In the genomic region with DNA sequence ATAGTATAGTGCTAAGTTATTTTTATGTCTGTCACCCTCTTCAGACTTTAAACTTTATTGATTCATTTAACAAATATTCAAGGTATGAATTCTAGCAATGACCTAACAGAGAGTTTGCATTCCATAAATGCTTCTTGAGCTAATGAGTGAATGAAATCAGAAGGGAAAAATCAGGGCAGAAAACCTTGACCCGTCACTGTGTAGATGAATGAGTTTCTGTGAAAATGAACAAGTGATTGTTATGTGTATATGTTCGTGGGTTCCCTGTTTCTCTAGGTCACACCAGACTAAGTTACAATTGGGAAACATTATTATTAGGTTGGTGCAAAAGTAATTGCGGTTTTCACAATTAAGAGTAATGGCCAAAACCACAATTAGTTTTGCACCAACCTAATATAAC, we compare ENCODE assay signal across 12 cellular contexts. TPM values are rescaled to one million over a fixed set of nuclear protein-coding genes. Genes with fewer than 3 reads are reported as not detected.
A peak's percentile ranks its signal among the peaks of the same experiment; 100 is the strongest.
DNase-seq lines count a peak whose midpoint lies in the region; ATAC-seq and TF ChIP-seq lines count a peak whose summit lies in the region.
"Had no signal": no experiment of that assay in that cellular context is flagged by ENCODE, and none has a peak within 500 bp of the region (broad histone marks: within the 10 kb centered on the region; RNA-seq: fewer than 3 reads in every experiment).

No MANE protein-coding gene starts in this region.

- H3K9ac ChIP-seq in mesendoderm (ENCODE audit: low read length), result no peak overlapping the region

- H3K4me3 Mint-ChIP-seq in CD4-positive, CD25-positive, alpha-beta regulatory T cell, result peak overlapping the region in 3 of 4 donors; percentile 55 to 87 (median 72)
- H3K4me3 Mint-ChIP-seq in activated B cell treated with CpG ODN at 0.5 μM for 24 hours (no peak overlapping the region), CD14-positive monocyte (no peak overlapping the region)

- WGBS in mesendoderm (ENCODE audit: extremely low coverage, insufficient coverage, low lambda C conversion rate), result no CpG with 5 or more reads among the region's 3 CpGs
- 59 to 66% methylated on average over 3 of the region's 3 CpGs for WGBS in heart right ventricle, 2 donors

- no peak overlapping the region for H2BK15ac ChIP-seq in mesendoderm (replicated peaks; ENCODE audit: low read depth)

- no peak overlapping the region for H3K56ac ChIP-seq in mesendoderm (ENCODE audit: low read length)

- no peak overlapping the region for H2AK5ac ChIP-seq in mesendoderm (ENCODE audit: low read length)

- H3K18ac ChIP-seq in mesendoderm (ENCODE audit: low read length), result no peak overlapping the region

- POLR2A ChIA-PET in activated B cell treated with CpG ODN at 0.5 μM for 24 hours (lab: Charles Lee), result interaction anchor here (0.6 to 1.7 kb wide), 6 partner anchors 12 to 30 kb away, joined by 3 to 9 read pairs (median 4); a partner anchor contains a TSS

- peaks cover 48 to 97% (median 73%) of the 10 kb centered on the region in 4 donors for H3K4me1 Mint-ChIP-seq in CD4-positive, CD25-positive, alpha-beta regulatory T cell
- H3K4me1 Mint-ChIP-seq in activated B cell treated with CpG ODN at 0.5 μM for 24 hours (peaks cover 91% of the 10 kb centered on the region), CD14-positive monocyte (peaks cover 56% of the 10 kb centered on the region)

- no peak for ATAC-seq in CD4-positive, CD25-positive, alpha-beta regulatory T cell (ENCODE audit: low read depth in 2 of 2)
- ATAC-seq in GM21786 (IDR thresholded peaks at IDR 0.05; ENCODE audit: unreplicated experiment) (peak; percentile 1), activated B cell treated with CpG ODN at 0.5 μM for 24 hours (ENCODE audit: low read depth) (no peak), heart right ventricle (no peak)

- no peak overlapping the region for H3K23ac ChIP-seq in mesendoderm (ENCODE audit: low read length)

- H3K9me3 Mint-ChIP-seq in CD4-positive, CD25-positive, alpha-beta regulatory T cell, result no peaks in the 10 kb centered on the region
- H3K9me3 Mint-ChIP-seq in activated B cell treated with CpG ODN at 0.5 μM for 24 hours (no peaks in the 10 kb centered on the region), CD14-positive monocyte (no peaks in the 10 kb centered on the region)

- H3K36me3 Mint-ChIP-seq in CD4-positive, CD25-positive, alpha-beta regulatory T cell, result peaks cover 26% of the 10 kb centered on the region
- H3K36me3 Mint-ChIP-seq in activated B cell treated with CpG ODN at 0.5 μM for 24 hours (ENCODE audit: low read depth) (peaks cover 42% of the 10 kb centered on the region), CD14-positive monocyte (peaks cover 36 to 49% of the 10 kb centered on the region in 2 donors)

- intact Hi-C loops in activated B cell treated with CpG ODN at 0.5 μM for 24 hours (cut with micrococcal nuclease), result no loop called here
- intact Hi-C loops in heart right ventricle (cut with DNase I), result no loop called here
- intact Hi-C loops in CD14-positive monocyte (cut with micrococcal nuclease), result no loop called here

- H3K4me1 ChIP-seq in CD4-positive, CD25-positive, alpha-beta regulatory T cell (ENCODE audit: control insufficient read depth, insufficient read depth, low read length, poor library complexity, severe bottlenecking), result peaks cover 68% of the 10 kb centered on the region
- H3K4me1 ChIP-seq in mesendoderm (ENCODE audit: control insufficient read depth, low read depth, low read length), result no peaks in the 10 kb centered on the region
- H3K4me1 ChIP-seq in heart right ventricle, result peaks cover 0 to 49% (median 0%) of the 10 kb centered on the region in 9 donors

- H3K27me3 ChIP-seq in CD4-positive, CD25-positive, alpha-beta regulatory T cell (ENCODE audit: control insufficient read depth, insufficient read depth, low read length), result no peaks in the 10 kb centered on the region
- H3K27me3 ChIP-seq in mesendoderm (ENCODE audit: insufficient read depth, low read length, poor library complexity) (no peaks in the 10 kb centered on the region), heart right ventricle (no peaks in the 10 kb centered on the region)

- TF ChIP-seq CTCF in activated B cell treated with CpG ODN at 0.5 μM for 24 hours (IDR thresholded peaks at IDR 0.05), result no peak
- no peak for TF ChIP-seq CTCF in heart right ventricle (IDR thresholded peaks at IDR 0.05)
- no peak for TF ChIP-seq CTCF in CD14-positive monocyte (IDR thresholded peaks at IDR 0.05)

- H4K5ac ChIP-seq in mesendoderm (ENCODE audit: low read length), result no peak overlapping the region

- peak overlapping the region; percentile 69 for H3K4me3 ChIP-seq in CD4-positive, CD25-positive, alpha-beta regulatory T cell (ENCODE audit: low read depth, low read length)
- H3K4me3 ChIP-seq in mesendoderm (ENCODE audit: low read length) (no peak overlapping the region), heart right ventricle (no peak overlapping the region)
- H3K4me3 ChIP-seq: thoracic aorta had no signal

- no peaks in the 10 kb centered on the region for H3K9me3 ChIP-seq in CD4-positive, CD25-positive, alpha-beta regulatory T cell (ENCODE audit: control insufficient read depth in 2 of 2, low read length in 2 of 2)
- no peaks in the 10 kb centered on the region for H3K9me3 ChIP-seq in heart right ventricle
- H3K9me3 ChIP-seq: thoracic aorta had no signal

- H2BK5ac ChIP-seq in mesendoderm (ENCODE audit: low read length), result no peak overlapping the region

- peaks cover 14% of the 10 kb centered on the region for H3K36me3 ChIP-seq in CD4-positive, CD25-positive, alpha-beta regulatory T cell (ENCODE audit: control insufficient read depth, insufficient read depth, low read length)
- H3K36me3 ChIP-seq in mesendoderm (ENCODE audit: control insufficient read depth, insufficient read depth, low read length) (no peaks in the 10 kb centered on the region), heart right ventricle (no peaks in the 10 kb centered on the region)
- H3K36me3 ChIP-seq: thoracic aorta had no signal

- peak overlapping the region; percentile 48 to 97 (median 91) for H3K27ac Mint-ChIP-seq in CD4-positive, CD25-positive, alpha-beta regulatory T cell
- H3K27ac Mint-ChIP-seq in activated B cell treated with CpG ODN at 0.5 μM for 24 hours (peak overlapping the region; percentile 85), CD14-positive monocyte (no peak overlapping the region)

- H3K4me2 ChIP-seq in mesendoderm (ENCODE audit: low read length), result no peak overlapping the region

- CTCF ChIA-PET in activated B cell treated with CpG ODN at 0.5 μM for 24 hours (lab: Charles Lee), result interaction anchor here (0.6 to 1.0 kb wide), 2 partner anchors 11 to 57 kb away, joined by 3 read pairs; no protein-coding TSS in a partner anchor

- H2BK120ac ChIP-seq in mesendoderm (ENCODE audit: low read depth, low read length), result no peak overlapping the region

- H4K8ac ChIP-seq in mesendoderm (ENCODE audit: low read depth, low read length), result no peak overlapping the region

- H3K27me3 Mint-ChIP-seq in CD4-positive, CD25-positive, alpha-beta regulatory T cell, result no peaks in the 10 kb centered on the region
- H3K27me3 Mint-ChIP-seq in activated B cell treated with CpG ODN at 0.5 μM for 24 hours (no peaks in the 10 kb centered on the region), CD14-positive monocyte (ENCODE audit: low read depth in 3 of 3) (no peaks in the 10 kb centered on the region)

- H3K79me2 ChIP-seq in mesendoderm (ENCODE audit: control insufficient read depth, insufficient read depth, low read length), result no peaks in the 10 kb centered on the region

- H3K27ac ChIP-seq in CD4-positive, CD25-positive, alpha-beta regulatory T cell (ENCODE audit: insufficient read depth, low read length, poor library complexity, severe bottlenecking), result peak overlapping the region; percentile 70
- H3K27ac ChIP-seq in mesendoderm (ENCODE audit: low read depth, low read length) (no peak overlapping the region), heart right ventricle (no peak overlapping the region)
- H3K27ac ChIP-seq: thoracic aorta had no signal

- no peak for DNase-seq in CD4-positive, CD25-positive, alpha-beta regulatory T cell
- DNase-seq in activated B cell treated with CpG ODN at 0.5 μM for 24 hours (no peak), mesendoderm (peak; percentile 23), DMS 273 treated with DMSO at 0.1 percent for 48 hours (lab: John Stamatoyannopoulos, UW) (no peak), heart right ventricle (no peak), HPDE6-E6E7 (ENCODE audit: extremely low spot score) (no peak), CD14-positive monocyte (ENCODE audit: low spot score) (no peak)
- DNase-seq: activated CD4-positive, CD25-positive, alpha-beta regulatory T cell had no signal

- H3K4ac ChIP-seq in mesendoderm (ENCODE audit: low read depth, low read length), result no peak overlapping the region

- no peaks in the 10 kb centered on the region for H3K79me1 ChIP-seq in mesendoderm (ENCODE audit: low read length)

RNA-seq across cellular contexts. Expression of a gene that starts 30.1 kb away (rescaled TPM):
- total RNA-seq in CD4-positive, CD25-positive, alpha-beta regulatory T cell, result 86.4 TPM
- 10 to 100 TPM; 44.1 to 56.0 (median 50.3) TPM for polyA plus RNA-seq in CD4-positive, CD25-positive, alpha-beta regulatory T cell
- total RNA-seq in activated B cell treated with CpG ODN at 0.5 μM for 24 hours, result 79.1 and 85.5 TPM in 2 replicates
- polyA plus RNA-seq in mesendoderm (2013, experiment 1 of 2), result 0.11 TPM
- polyA plus RNA-seq in mesendoderm (2013, experiment 2 of 2), result 0.06 TPM
- 10 to 100 TPM in 1 of 10 donors, 1 to 10 TPM in 7, under 1 TPM in 2; 0.81 to 11.9 (median 2.0) TPM for total RNA-seq in heart right ventricle
- polyA plus RNA-seq in heart right ventricle, result 1 to 10 TPM; 1.2 to 1.7 TPM
- polyA plus RNA-seq in CD14-positive monocyte, result 10 to 100 TPM; 24.6 to 45.4 TPM
- total RNA-seq: LHCN-M2, pulmonary artery endothelial cell had no signal

Comparison
In these comparisons a context has a peak if more than half of its experiments do, and no peak if none do; other contexts are left out.
1. H3K27ac Mint-ChIP-seq: peak in CD4-positive, CD25-positive, alpha-beta regulatory T cell (3 of 3) and activated B cell treated with CpG ODN at 0.5 μM for 24 hours (single experiment); none in CD14-positive monocyte (0 of 7).
2. H3K4me3 Mint-ChIP-seq: peak in CD4-positive, CD25-positive, alpha-beta regulatory T cell (3 of 4); none in activated B cell treated with CpG ODN at 0.5 μM for 24 hours (single experiment) and CD14-positive monocyte (0 of 2).